In genomic region chr1:100396651-100397050, GRCh38 we compare ENCODE assay signal across 15 cellular contexts. TPM values are rescaled to one million over a fixed set of nuclear protein-coding genes. Genes with fewer than 3 reads are reported as not detected.
DNase-seq lines count a peak whose midpoint lies in the region; ATAC-seq and TF ChIP-seq lines count a peak whose summit lies in the region.
"Had no signal": no experiment of that assay in that cellular context is flagged by ENCODE, and none has a peak within 500 bp of the region (broad histone marks: within the 10 kb centered on the region; RNA-seq: fewer than 3 reads in every experiment).

No MANE protein-coding gene starts in this region.

- H3K27me3 ChIP-seq in WERI-Rb-1 (ENCODE audit: insufficient read depth, low read depth, severe bottlenecking) (no peaks in the 10 kb centered on the region), PC-9 (ENCODE audit: insufficient read depth, low read depth) (no peaks in the 10 kb centered on the region)
- H3K27me3 ChIP-seq: upper lobe of left lung had no signal

- TF ChIP-seq CTCF in LNCAP (IDR thresholded peaks at IDR 0.05), result 0 out of 2 replicates have a peak, but pooled peaks have one; percentile 17
- no peak for TF ChIP-seq CTCF in WERI-Rb-1 (IDR thresholded peaks at IDR 0.05; ENCODE audit: low read depth, low read length)
- no peak for TF ChIP-seq CTCF in PC-9 (conservative IDR thresholded peaks at IDR 0.05)

- no TSS peak for BruUV-seq in PC-9 (replicated peaks; lab: Mats Ljungman, UMichigan)

- intact Hi-C loops in activated T-helper 2 cell treated with anti-CD3 and anti-CD28 coated beads, Interferon-gamma antibody, Interleukin-2, Interleukin-4, amounts not matched to agents 10 μg/mL and 5 μg/mL and 100 μg/mL, durations not matched to agents 14 hours and 24 hours and 36 hours (cut with micrococcal nuclease), result loop anchor here (2.0 kb wide), 2 partner anchors 20 to 44 kb away; partner anchors contain the start of gene CDC14A
- intact Hi-C loops in PC-9 (cut with micrococcal nuclease; ENCODE audit: unreplicated experiment), result no loop called here

- no peaks in the 10 kb centered on the region for H3K79me2 ChIP-seq in PC-9 (ENCODE audit: low read depth)

- H3K27ac ChIP-seq in WERI-Rb-1 (no peak overlapping the region), PC-9 (no peak overlapping the region)

- POLR2A ChIA-PET in naive thymus-derived CD8-positive, alpha-beta T cell (lab: Charles Lee), result interaction anchor here (0.6 to 6.0 kb wide), 13 partner anchors 9 to 188 kb away, joined by 3 to 51 read pairs (median 4); partner anchors contain the start of gene CDC14A
- POLR2A ChIA-PET in PC-9 (lab: Charles Lee; ENCODE audit: unreplicated experiment), result no interaction called here

- no peak overlapping the region for H3K4me3 ChIP-seq in WERI-Rb-1 (ENCODE audit: low read depth, low read length)
- H3K4me3 ChIP-seq in PC-9, result no peak overlapping the region
- H3K4me3 ChIP-seq: upper lobe of left lung had no signal

- H3K27ac Mint-ChIP-seq in activated T-helper 2 cell treated with anti-CD3 and anti-CD28 coated beads, Interferon-gamma antibody, Interleukin-2, Interleukin-4, amounts not matched to agents 10 μg/mL and 5 μg/mL and 100 μg/mL, durations not matched to agents 14 hours and 24 hours and 36 hours, result peak overlapping the region; percentile 27
- H3K27ac Mint-ChIP-seq in naive thymus-derived CD8-positive, alpha-beta T cell, result peak overlapping the region; percentile 91 to 98 (median 94)

- no peaks in the 10 kb centered on the region for H3K27me3 Mint-ChIP-seq in activated T-helper 2 cell treated with anti-CD3 and anti-CD28 coated beads, Interferon-gamma antibody, Interleukin-2, Interleukin-4, amounts not matched to agents 10 μg/mL and 5 μg/mL and 100 μg/mL, durations not matched to agents 14 hours and 24 hours and 36 hours (ENCODE audit: low read depth)
- H3K27me3 Mint-ChIP-seq in naive thymus-derived CD8-positive, alpha-beta T cell, result no peaks in the 10 kb centered on the region

- peaks cover 46% of the 10 kb centered on the region for H3K36me3 Mint-ChIP-seq in activated T-helper 2 cell treated with anti-CD3 and anti-CD28 coated beads, Interferon-gamma antibody, Interleukin-2, Interleukin-4, amounts not matched to agents 10 μg/mL and 5 μg/mL and 100 μg/mL, durations not matched to agents 14 hours and 24 hours and 36 hours (ENCODE audit: low read depth)
- peaks cover 0 to 22% (median 9%) of the 10 kb centered on the region in 3 donors for H3K36me3 Mint-ChIP-seq in naive thymus-derived CD8-positive, alpha-beta T cell
- H3K36me3 Mint-ChIP-seq: WTC11 had no signal

- no peak for DNase-seq in activated CD4-positive, CD25-positive, alpha-beta regulatory T cell treated with anti-CD3 and anti-CD28 coated beads, Interleukin-2, amount 50 U/mL, for 72 hours
- no peak for DNase-seq in activated T-helper 2 cell treated with anti-CD3 and anti-CD28 coated beads, Interferon-gamma antibody, Interleukin-2, Interleukin-4, amounts not matched to agents 10 μg/mL and 5 μg/mL and 100 μg/mL, durations not matched to agents 14 hours and 24 hours and 36 hours (ENCODE audit: low spot score)
- DNase-seq in naive thymus-derived CD8-positive, alpha-beta T cell, result peak in 4 of 10 donors; percentile 35 to 56 (median 46)
- no peak for DNase-seq in WERI-Rb-1
- DNase-seq in PC-9, result no peak
- DNase-seq: Caco-2; NCI-H1105 treated with DMSO at 0.1 percent for 48 hours; NCI-H226; SK-N-SH; stimulated activated CD4-positive, alpha-beta T cell treated with anti-CD3 and anti-CD28 coated beads, Interleukin-4, amount 100 ng/mL, for 4 hours; upper lobe of left lung had no signal

- H3K4me1 ChIP-seq in PC-9 (replicated peaks; ENCODE audit: insufficient read depth), result no peaks in the 10 kb centered on the region
- H3K4me1 ChIP-seq: Caco-2 had no signal

- no peaks in the 10 kb centered on the region for H4K20me1 ChIP-seq in PC-9 (ENCODE audit: insufficient read depth)

- no peaks in the 10 kb centered on the region for H3K36me3 ChIP-seq in WERI-Rb-1
- H3K36me3 ChIP-seq in PC-9 (ENCODE audit: low read depth), result no peaks in the 10 kb centered on the region

- H3K9me3 ChIP-seq in WERI-Rb-1 (ENCODE audit: severe bottlenecking), result no peaks in the 10 kb centered on the region
- no peaks in the 10 kb centered on the region for H3K9me3 ChIP-seq in PC-9 (ENCODE audit: insufficient read depth, low read depth)
- H3K9me3 ChIP-seq: Caco-2, SK-N-SH, upper lobe of left lung had no signal

- H3K4me1 Mint-ChIP-seq in activated T-helper 2 cell treated with anti-CD3 and anti-CD28 coated beads, Interferon-gamma antibody, Interleukin-2, Interleukin-4, amounts not matched to agents 10 μg/mL and 5 μg/mL and 100 μg/mL, durations not matched to agents 14 hours and 24 hours and 36 hours (ENCODE audit: low read depth), result peaks cover 68% of the 10 kb centered on the region
- peaks cover 48 to 94% (median 87%) of the 10 kb centered on the region in 4 donors for H3K4me1 Mint-ChIP-seq in naive thymus-derived CD8-positive, alpha-beta T cell

- no peak overlapping the region for H3K4me3 Mint-ChIP-seq in activated T-helper 2 cell treated with anti-CD3 and anti-CD28 coated beads, Interferon-gamma antibody, Interleukin-2, Interleukin-4, amounts not matched to agents 10 μg/mL and 5 μg/mL and 100 μg/mL, durations not matched to agents 14 hours and 24 hours and 36 hours (ENCODE audit: low read depth)
- peak overlapping the region in 9 of 10 donors; percentile 45 to 71 (median 64) for H3K4me3 Mint-ChIP-seq in naive thymus-derived CD8-positive, alpha-beta T cell
- H3K4me3 Mint-ChIP-seq: WTC11 had no signal

- no peaks in the 10 kb centered on the region for H3K9me3 Mint-ChIP-seq in activated T-helper 2 cell treated with anti-CD3 and anti-CD28 coated beads, Interferon-gamma antibody, Interleukin-2, Interleukin-4, amounts not matched to agents 10 μg/mL and 5 μg/mL and 100 μg/mL, durations not matched to agents 14 hours and 24 hours and 36 hours
- peaks cover 0 to 2% (median 0%) of the 10 kb centered on the region in 9 donors for H3K9me3 Mint-ChIP-seq in naive thymus-derived CD8-positive, alpha-beta T cell
- H3K9me3 Mint-ChIP-seq: WTC11 had no signal

- H3K4me2 ChIP-seq in PC-9, result no peak overlapping the region
- H3K4me2 ChIP-seq: SK-N-SH had no signal

- CTCF ChIA-PET in PC-9 (lab: Charles Lee), result interaction anchor here (0.6 kb wide), 1 partner anchor 1500 kb away, joined by 3 read pairs; no protein-coding TSS in a partner anchor

- ATAC-seq in activated CD4-positive, CD25-positive, alpha-beta regulatory T cell treated with anti-CD3 and anti-CD28 coated beads, Interleukin-2, amount 50 U/mL, for 24 hours, result peak; percentile 33 to 50
- peak; percentile 23 to 48 for ATAC-seq in naive thymus-derived CD8-positive, alpha-beta T cell
- no peak for ATAC-seq in GM21529 (IDR thresholded peaks at IDR 0.05; ENCODE audit: unreplicated experiment)
- ATAC-seq: WTC11 had no signal

- H3F3A ChIP-seq in PC-9 (ENCODE audit: insufficient read depth, low read depth), result no peaks in the 10 kb centered on the region

- no peak overlapping the region for H2AFZ ChIP-seq in PC-9

- no peaks in the 10 kb centered on the region for H3K9me2 ChIP-seq in PC-9 (ENCODE audit: insufficient read depth)
- H3K9me2 ChIP-seq: SK-N-SH had no signal

RNA-seq across cellular contexts. Expression of gene CDC14A, which starts 44.3 kb away (rescaled TPM):
- total RNA-seq in activated T-helper 2 cell treated with anti-CD3 and anti-CD28 coated beads, Interferon-gamma antibody, Interleukin-2, Interleukin-4, amounts not matched to agents 10 μg/mL and 5 μg/mL and 100 μg/mL, durations not matched to agents 14 hours and 24 hours and 36 hours, result 10.3 and 11.0 TPM in 2 replicates
- total RNA-seq in naive thymus-derived CD8-positive, alpha-beta T cell, result 10 to 100 TPM; 61.9 to 63.4 TPM
- 10 to 100 TPM; 17.1 to 31.5 (median 24.9) TPM for polyA plus RNA-seq in naive thymus-derived CD8-positive, alpha-beta T cell
- total RNA-seq in PC-9 (2021), result 2.1 and 2.8 TPM in 2 replicates
